9 cellular contexts compared by ENCODE assay signal in genomic region chr10:62618576-62619408, GRCh38.
DNase-seq lines count a peak whose midpoint lies in the region; ATAC-seq and TF ChIP-seq lines count a peak whose summit lies in the region.
"Had no signal": no experiment of that assay in that cellular context is flagged by ENCODE, and none has a peak within 500 bp of the region (broad histone marks: within the 10 kb centered on the region; RNA-seq: fewer than 3 reads in every experiment).

No MANE protein-coding gene starts in this region.

- ATAC-seq in GM21390 (IDR thresholded peaks at IDR 0.05; ENCODE audit: unreplicated experiment) (peak; percentile 51), left ventricle myocardium superior (peak; percentile 71)

- no peaks in the 10 kb centered on the region for H3K36me3 Mint-ChIP-seq in immature natural killer cell

- H3K27me3 Mint-ChIP-seq in immature natural killer cell (ENCODE audit: low read depth in 3 of 3), result peaks cover 3 to 4% (median 3%) of the 10 kb centered on the region in 3 donors

- peaks cover 39 to 61% of the 10 kb centered on the region in 2 donors for H3K4me1 Mint-ChIP-seq in immature natural killer cell

- no peaks in the 10 kb centered on the region for H3K9me3 ChIP-seq in testis

- intact Hi-C loops in left ventricle myocardium superior (cut with micrococcal nuclease), result loop anchor here (10.0 kb wide), 1 partner anchor 206 kb away; no protein-coding TSS in a partner anchor
- intact Hi-C loops in testis (cut with DNase I; ENCODE audit: low total_unique reads), result no loop called here

- no peaks in the 10 kb centered on the region for H3K9me3 Mint-ChIP-seq in immature natural killer cell

- TF ChIP-seq CTCF in BJ (IDR thresholded peaks at IDR 0.05; ENCODE audit: insufficient read depth, low read depth, low read length) (no peak), testis (IDR thresholded peaks at IDR 0.05) (no peak)

- peak overlapping the region in 1 of 6 donors; percentile 34 for H3K27ac Mint-ChIP-seq in immature natural killer cell

- H3K4me3 ChIP-seq in BJ (ENCODE audit: low read depth, low read length), result no peak overlapping the region
- H3K4me3 ChIP-seq in testis, result no peak overlapping the region

- TF ChIP-seq POLR2A in testis (IDR thresholded peaks at IDR 0.05), result no peak

- no peaks in the 10 kb centered on the region for H3K27me3 ChIP-seq in BJ (ENCODE audit: control insufficient read depth, insufficient read depth, low read length)
- H3K27me3 ChIP-seq in testis, result no peaks in the 10 kb centered on the region

- H3K4me1 ChIP-seq in testis, result no peaks in the 10 kb centered on the region

- H3K36me3 ChIP-seq in BJ (ENCODE audit: control insufficient read depth, insufficient read depth, low read length) (no peaks in the 10 kb centered on the region), testis (ENCODE audit: low read depth, missing control alignments) (no peaks in the 10 kb centered on the region)

- DNase-seq in BJ (ENCODE audit: low read depth) (peak; percentile 96), NAMALWA (ENCODE audit: low spot score) (peak; percentile 26), left ventricle myocardium superior (no peak), testis (no peak), NCI-H748 treated with DMSO at 0.1 percent for 48 hours (lab: John Stamatoyannopoulos, UW) (no peak), NCI-H2029 treated with DMSO at 0.1 percent for 48 hours (lab: John Stamatoyannopoulos, UW) (no peak), immature natural killer cell (no peak)
- DNase-seq: KG1 had no signal

- no peak overlapping the region for H3K27ac ChIP-seq in testis

- 84% methylated on average over 7 of the region's 7 CpGs for WGBS in testis, 2 donors

- POLR2A ChIA-PET in BJ (lab: Charles Lee), result interaction anchor here (0.6 to 0.8 kb wide), 3 partner anchors 199 to 523 kb away, joined by 3 read pairs; no protein-coding TSS in a partner anchor

- CTCF ChIA-PET in BJ (lab: Yijun Ruan, JAX), result interaction anchor here (0.6 to 2.3 kb wide), 8 partner anchors 8 to 200 kb away, joined by 3 to 9 read pairs (median 3); no protein-coding TSS in a partner anchor

- H3K4me3 Mint-ChIP-seq in immature natural killer cell, result no peak overlapping the region

Comparison
In these comparisons a context has a peak if more than half of its experiments do, and no peak if none do; other contexts are left out.
1. DNase-seq: peak in BJ (single experiment) and NAMALWA (single experiment); none in left ventricle myocardium superior (single experiment), testis (single experiment), NCI-H748 treated with DMSO at 0.1 percent for 48 hours (single experiment), NCI-H2029 treated with DMSO at 0.1 percent for 48 hours (single experiment) and immature natural killer cell (0 of 3).